ENCODE assay signal across 1 cellular context in the genomic region with DNA sequence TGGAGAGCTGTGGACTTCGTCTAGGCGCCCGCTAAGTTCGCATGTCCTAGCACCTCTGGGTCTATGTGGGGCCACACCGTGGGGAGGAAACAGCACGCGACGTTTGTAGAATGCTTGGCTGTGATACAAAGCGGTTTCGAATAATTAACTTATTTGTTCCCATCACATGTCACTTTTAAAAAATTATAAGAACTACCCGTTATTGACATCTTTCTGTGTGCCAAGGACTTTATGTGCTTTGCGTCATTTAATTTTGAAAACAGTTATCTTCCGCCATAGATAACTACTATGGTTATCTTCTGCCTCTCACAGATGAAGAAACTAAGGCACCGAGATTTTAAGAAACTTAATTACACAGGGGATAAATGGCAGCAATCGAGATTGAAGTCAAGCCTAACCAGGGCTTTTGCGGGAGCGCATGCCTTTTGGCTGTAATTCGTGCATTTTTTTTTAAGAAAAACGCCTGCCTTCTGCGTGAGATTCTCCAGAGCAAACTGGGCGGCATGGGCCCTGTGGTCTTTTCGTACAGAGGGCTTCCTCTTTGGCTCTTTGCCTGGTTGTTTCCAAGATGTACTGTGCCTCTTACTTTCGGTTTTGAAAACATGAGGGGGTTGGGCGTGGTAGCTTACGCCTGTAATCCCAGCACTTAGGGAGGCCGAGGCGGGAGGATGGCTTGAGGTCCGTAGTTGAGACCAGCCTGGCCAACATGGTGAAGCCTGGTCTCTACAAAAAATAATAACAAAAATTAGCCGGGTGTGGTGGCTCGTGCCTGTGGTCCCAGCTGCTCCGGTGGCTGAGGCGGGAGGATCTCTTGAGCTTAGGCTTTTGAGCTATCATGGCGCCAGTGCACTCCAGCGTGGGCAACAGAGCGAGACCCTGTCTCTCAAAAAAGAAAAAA.
TF ChIP-seq lines count a peak whose summit lies in the region.

No MANE protein-coding gene starts in this region.

TF ChIP-seq in endothelial cell of umbilical vein, 7 proteins besides CTCF, POLR2A, EP300 and RAD21:
- TF ChIP-seq POLR2AphosphoS5 (IDR thresholded peaks at IDR 0.05; ENCODE audit: insufficient read depth, low read depth, low read length) (peak; percentile 22), JUN (IDR thresholded peaks at IDR 0.05; ENCODE audit: borderline replicate concordance, insufficient read depth, insufficient read length, low read depth) (no peak), GATA2 (IDR thresholded peaks at IDR 0.05; ENCODE audit: insufficient read depth, insufficient read length, low read depth, low read length) (no peak), EZH2 (IDR thresholded peaks at IDR 0.05; ENCODE audit: borderline replicate concordance, low read depth, low read length, severe bottlenecking) (no peak)
- TF ChIP-seq, protein P1, sequence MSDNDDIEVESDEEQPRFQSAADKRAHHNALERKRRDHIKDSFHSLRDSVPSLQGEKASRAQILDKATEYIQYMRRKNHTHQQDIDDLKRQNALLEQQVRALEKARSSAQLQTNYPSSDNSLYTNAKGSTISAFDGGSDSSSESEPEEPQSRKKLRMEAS (IDR thresholded peaks at IDR 0.05; ENCODE audit: insufficient read depth, insufficient read length): no peak
TF ChIP-seq in endothelial cell of umbilical vein: peak in this region for 1.
